8 cellular contexts compared by ENCODE assay signal in the genomic region with DNA sequence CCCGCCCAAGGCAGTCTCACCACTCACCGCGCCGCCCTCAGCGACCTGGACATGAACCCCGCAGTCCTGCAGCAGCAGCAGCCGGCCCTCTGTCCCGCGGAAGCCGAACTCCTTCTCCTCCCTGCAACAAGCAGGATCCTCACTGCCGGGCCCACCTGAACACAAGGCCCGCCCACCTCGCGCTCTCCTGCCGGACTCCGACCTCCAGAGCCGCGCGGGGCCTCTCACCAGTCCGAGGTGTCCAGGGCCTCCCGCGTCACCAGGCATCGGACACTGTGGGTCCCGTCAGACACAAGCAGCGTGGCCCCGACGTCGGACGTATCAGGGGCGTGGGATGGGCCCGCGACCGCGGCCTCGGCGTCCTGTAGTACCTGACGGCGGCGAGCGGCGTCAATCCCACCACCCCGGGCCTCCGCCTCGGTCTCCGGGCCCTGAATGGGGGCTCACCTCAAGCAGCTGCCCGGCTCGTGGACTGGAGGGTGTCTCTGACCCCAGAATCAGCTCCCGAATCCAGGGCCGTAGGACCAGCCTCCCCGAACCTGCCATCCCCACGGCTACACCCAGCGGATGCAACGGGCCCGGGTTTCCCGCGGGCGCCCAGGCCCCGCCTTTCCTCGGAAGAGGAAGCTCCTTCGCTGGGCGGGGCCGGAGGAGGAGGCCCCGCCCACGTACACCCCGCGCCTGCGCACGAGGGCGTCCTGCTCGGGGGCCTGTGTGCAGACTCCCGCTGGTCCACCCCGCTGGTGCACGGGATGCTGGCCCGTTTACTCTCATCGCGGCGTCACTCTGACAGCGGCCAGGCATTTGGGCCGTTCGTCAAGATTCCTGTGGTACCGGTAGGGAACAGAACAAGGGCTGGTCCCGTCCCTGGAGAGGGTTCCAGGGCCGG. TPM values are rescaled to one million over a fixed set of nuclear protein-coding genes. Genes with fewer than 3 reads are reported as not detected.
DNase-seq lines count a peak whose midpoint lies in the region; ATAC-seq and TF ChIP-seq lines count a peak whose summit lies in the region.

A gene (minus strand): TSS at position 586 of the 889 bp plus-strand sequence. CDS start 40 bp downstream, at position 546.

- WGBS in right lobe of liver (ENCODE audit: insufficient coverage, low coverage, low lambda C conversion rate, missing lambda C conversion rate), result 0% methylated on average over 14 of the region's 83 CpGs

- no peaks in the 10 kb centered on the region for H3K27me3 ChIP-seq in right lobe of liver

- peaks cover 24% of the 10 kb centered on the region for H3K4me1 Mint-ChIP-seq in activated CD4-positive, alpha-beta memory T cell treated with anti-CD3 and anti-CD28 coated beads for 36 hours (ENCODE audit: low read depth)

- H3K36me3 Mint-ChIP-seq in activated CD4-positive, alpha-beta memory T cell treated with anti-CD3 and anti-CD28 coated beads for 36 hours, result peaks cover 17% of the 10 kb centered on the region

- POLR2A ChIA-PET in activated CD4-positive, alpha-beta memory T cell treated with anti-CD3 and anti-CD28 coated beads for 36 hours (lab: Charles Lee), result interaction anchor here (0.7 to 4.7 kb wide), 12 partner anchors 9 to 179 kb away, joined by 3 to 32 read pairs (median 4); a partner anchor contains a TSS

- TF ChIP-seq POLR2A in right lobe of liver (IDR thresholded peaks at IDR 0.05), result peak; percentile 68

- H3K4me3 ChIP-seq in right lobe of liver, result peak within 1 kb of the TSS; percentile 77 to 95 (median 77)

- DNase-seq in C1 segment of cervical spinal cord (lab: John Stamatoyannopoulos, UW), result peak; percentile 57 to 92 (median 86)
- peak; percentile 100 for DNase-seq in GM19238 (ENCODE audit: insufficient read length, low spot score)
- peak; percentile 74 for DNase-seq in NCI-H774 (lab: John Stamatoyannopoulos, UW)
- DNase-seq in activated CD4-positive, alpha-beta memory T cell treated with anti-CD3 and anti-CD28 coated beads for 36 hours, result peak; percentile 95
- peak; percentile 73 to 88 for DNase-seq in dermis microvascular lymphatic vessel endothelial cell (ENCODE audit: low read depth in 2 of 2)
- peak; percentile 93 to 95 (median 94) for DNase-seq in right lobe of liver
- DNase-seq in stimulated activated CD4-positive, alpha-beta T cell treated with anti-CD3 and anti-CD28 coated beads, Interleukin-4, amount 100 ng/mL, for 4 hours, result peak; percentile 90 to 97

- no peak for TF ChIP-seq CTCF in right lobe of liver (IDR thresholded peaks at IDR 0.05)

- no peaks in the 10 kb centered on the region for H3K27me3 Mint-ChIP-seq in activated CD4-positive, alpha-beta memory T cell treated with anti-CD3 and anti-CD28 coated beads for 36 hours

- H3K27ac ChIP-seq in right lobe of liver, result peak within 1 kb of the TSS; percentile 77 to 86 (median 81)

- H3K4me1 ChIP-seq in right lobe of liver, result peaks cover 0 to 12% (median 0%) of the 10 kb centered on the region in 4 donors

- ATAC-seq in HG03439 (IDR thresholded peaks at IDR 0.05; ENCODE audit: unreplicated experiment) (peak; percentile 50), right lobe of liver (peak; percentile 86 to 91 (median 90))

- no peaks in the 10 kb centered on the region for H3K36me3 ChIP-seq in right lobe of liver

- intact Hi-C loops in activated CD4-positive, alpha-beta memory T cell treated with anti-CD3 and anti-CD28 coated beads for 36 hours (cut with micrococcal nuclease), result loop anchor here (1.0 to 10.0 kb wide), 7 partner anchors 98 to 1675 kb away; a partner anchor contains a TSS
- intact Hi-C loops in right lobe of liver (cut with DNase I), result no loop called here

- no peaks in the 10 kb centered on the region for H3K9me3 ChIP-seq in right lobe of liver

- H3K4me3 Mint-ChIP-seq in activated CD4-positive, alpha-beta memory T cell treated with anti-CD3 and anti-CD28 coated beads for 36 hours, result peak within 1 kb of the TSS; percentile 86

- no peaks in the 10 kb centered on the region for H3K9me3 Mint-ChIP-seq in activated CD4-positive, alpha-beta memory T cell treated with anti-CD3 and anti-CD28 coated beads for 36 hours

- CTCF ChIA-PET in activated CD4-positive, alpha-beta memory T cell treated with anti-CD3 and anti-CD28 coated beads for 36 hours (lab: Charles Lee), result interaction anchor here (1.0 to 5.8 kb wide), 5 partner anchors 8 to 138 kb away, joined by 4 to 64 read pairs (median 23); a partner anchor contains a TSS

- peak within 1 kb of the TSS; percentile 87 for H3K27ac Mint-ChIP-seq in activated CD4-positive, alpha-beta memory T cell treated with anti-CD3 and anti-CD28 coated beads for 36 hours

RNA-seq across cellular contexts. Expression of the gene that starts here (rescaled TPM):
- 10 to 100 TPM; 63.0 to 63.9 TPM for total RNA-seq in activated CD4-positive, alpha-beta memory T cell treated with anti-CD3 and anti-CD28 coated beads for 36 hours
- total RNA-seq in dermis microvascular lymphatic vessel endothelial cell, result 10.5 and 11.4 TPM in 2 replicates
- 1 to 10 TPM; 4.0 to 8.2 (median 5.9) TPM for total RNA-seq in right lobe of liver

Comparison
In these comparisons a context has a peak if more than half of its experiments do, and no peak if none do; other contexts are left out.
1. Peak in every context shown above with its lines: DNase-seq, ATAC-seq, H3K4me3 ChIP-seq and H3K27ac ChIP-seq.